Comparison of ENCODE assay signal across 8 cellular contexts in the genomic region with DNA sequence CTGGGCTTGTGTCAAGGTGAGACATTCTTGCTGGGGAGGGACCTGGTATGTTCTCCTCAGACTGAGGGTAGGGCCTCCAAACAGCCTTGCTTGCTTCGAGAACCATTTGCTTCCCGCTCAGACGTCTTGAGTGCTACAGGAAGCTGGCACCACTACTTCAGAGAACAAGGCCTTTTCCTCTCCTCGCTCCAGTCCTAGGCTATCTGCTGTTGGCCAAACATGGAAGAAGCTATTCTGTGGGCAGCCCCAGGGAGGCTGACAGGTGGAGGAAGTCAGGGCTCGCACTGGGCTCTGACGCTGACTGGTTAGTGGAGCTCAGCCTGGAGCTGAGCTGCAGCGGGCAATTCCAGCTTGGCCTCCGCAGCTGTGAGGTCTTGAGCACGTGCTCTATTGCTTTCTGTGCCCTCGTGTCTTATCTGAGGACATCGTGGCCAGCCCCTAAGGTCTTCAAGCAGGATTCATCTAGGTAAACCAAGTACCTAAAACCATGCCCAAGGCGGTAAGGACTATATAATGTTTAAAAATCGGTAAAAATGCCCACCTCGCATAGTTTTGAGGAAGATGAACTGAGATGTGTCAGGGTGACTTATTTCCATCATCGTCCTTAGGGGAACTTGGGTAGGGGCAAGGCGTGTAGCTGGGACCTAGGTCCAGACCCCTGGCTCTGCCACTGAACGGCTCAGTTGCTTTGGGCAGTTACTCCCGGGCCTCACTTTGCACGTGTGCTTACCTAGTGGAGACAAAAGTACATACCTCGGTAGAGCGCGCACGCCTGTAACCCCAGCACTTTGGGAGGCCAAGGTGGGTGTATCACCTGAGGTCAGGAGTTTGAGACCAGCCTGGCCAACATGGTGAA. TPM values are rescaled to one million over a fixed set of nuclear protein-coding genes. Genes with fewer than 3 reads are reported as not detected.
DNase-seq lines count a peak whose midpoint lies in the region; ATAC-seq, FAIRE-seq and TF ChIP-seq lines count a peak whose summit lies in the region.

No MANE protein-coding gene starts in this region.

- TF ChIP-seq EP300 in HepG2 (IDR thresholded peaks at IDR 0.05; ENCODE audit: low read depth in 2 of 2, low read length in 2 of 2), result no peak
- TF ChIP-seq EP300 in HepG2 (CRISPR knock-in tag; IDR thresholded peaks at IDR 0.05; ENCODE audit: borderline replicate concordance), result no peak

- peak in 1 of 2 experiments; percentile 76; a peak in 2 of 4 replicates for TF ChIP-seq POLR2A in HepG2 (IDR thresholded peaks at IDR 0.05; ENCODE audit: insufficient read depth in 1 of 2, low read depth in 2 of 2, low read length in 2 of 2)

- POLR2A ChIA-PET in CD8-positive, alpha-beta memory T cell (lab: Charles Lee), result interaction anchor here (0.5 to 2.8 kb wide), 6 partner anchors 46 to 151 kb away, joined by 3 to 12 read pairs (median 6); a partner anchor contains a TSS
- POLR2A ChIA-PET in activated CD8-positive, alpha-beta T cell treated with anti-CD3 and anti-CD28 coated beads for 36 hours (lab: Charles Lee), result interaction anchor here (0.6 to 9.6 kb wide), 24 partner anchors 9 to 334 kb away, joined by 3 to 264 read pairs (median 6); a partner anchor contains a TSS
- POLR2A ChIA-PET in HepG2 (lab: Yijun Ruan, JAX), result interaction anchor here (1.2 to 7.3 kb wide), 8 partner anchors 9 to 203 kb away, joined by 3 to 108 read pairs (median 4); a partner anchor contains a TSS

- H3K4me3 ChIP-seq in CD8-positive, alpha-beta memory T cell (ENCODE audit: low read length), result no peak overlapping the region
- H3K4me3 ChIP-seq in HepG2 (replicated peaks in 1 of 3; ENCODE audit: insufficient read depth in 1 of 3, low read depth in 2 of 3, low read length in 3 of 3), result no peak overlapping the region
- H3K4me3 ChIP-seq in WERI-Rb-1 (ENCODE audit: low read depth, low read length), result no peak overlapping the region

- no peak for FAIRE-seq in HepG2 (lab: Jason Lieb, UNC)

- no peak overlapping the region; the same call in 1 of the 2 replicates for H3K9ac ChIP-seq in HepG2 (ENCODE audit: insufficient read depth, low read depth, low read length)

- no peaks in the 10 kb centered on the region for H3K9me3 ChIP-seq in CD8-positive, alpha-beta memory T cell (ENCODE audit: low read length)
- H3K9me3 ChIP-seq in HepG2 (ENCODE audit: low read length) (no peaks in the 10 kb centered on the region), WERI-Rb-1 (ENCODE audit: severe bottlenecking) (no peaks in the 10 kb centered on the region)

- TF ChIP-seq CTCF in activated CD8-positive, alpha-beta T cell treated with anti-CD3 and anti-CD28 coated beads for 36 hours (IDR thresholded peaks at IDR 0.05), result no peak
- TF ChIP-seq CTCF in HepG2 (CRISPR knock-in tag; IDR thresholded peaks at IDR 0.05) (no peak), WERI-Rb-1 (IDR thresholded peaks at IDR 0.05; ENCODE audit: low read depth, low read length) (no peak)

- H3K36me3 Mint-ChIP-seq in CD8-positive, alpha-beta memory T cell, result peaks cover 5 to 79% (median 9%) of the 10 kb centered on the region in 3 donors
- H3K36me3 Mint-ChIP-seq in activated CD8-positive, alpha-beta T cell treated with anti-CD3 and anti-CD28 coated beads for 36 hours (ENCODE audit: low read depth), result peaks cover 43% of the 10 kb centered on the region

- 88% methylated on average over 18 of the region's 23 CpGs for WGBS in HepG2 (ENCODE audit: low lambda C conversion rate)

- H4K20me1 ChIP-seq in HepG2 (ENCODE audit: insufficient read depth, low read length), result peaks cover 41% of the 10 kb centered on the region

- H3K9me3 Mint-ChIP-seq in CD8-positive, alpha-beta memory T cell, result no peaks in the 10 kb centered on the region
- no peaks in the 10 kb centered on the region for H3K9me3 Mint-ChIP-seq in activated CD8-positive, alpha-beta T cell treated with anti-CD3 and anti-CD28 coated beads for 36 hours

- in situ Hi-C loops in HepG2 (cut with HindIII; ENCODE audit: extremely low pct_ligation_motif_present, low pct_unique_long_range_greater_than_20kb), result loop anchor here (10.0 kb wide), 1 partner anchor 114 kb away; no protein-coding TSS in a partner anchor

- no peak overlapping the region for H2AFZ ChIP-seq in HepG2 (ENCODE audit: low read length)

- DNase-seq in CD8-positive, alpha-beta memory T cell, result no peak
- DNase-seq in HK-2 (ENCODE audit: unreplicated experiment) (peak; percentile 75), HepG2 (ENCODE audit: low spot score) (peak; percentile 6), WERI-Rb-1 (no peak), AG08395 (ENCODE audit: low spot score) (no peak)
- DNase-seq in activated CD8-positive, alpha-beta T cell treated with anti-CD3 and anti-CD28 coated beads for 36 hours, result peak; percentile 45
- DNase-seq in activated CD4-positive, CD25-positive, alpha-beta regulatory T cell (lab: John Stamatoyannopoulos, UW), result no peak

- no peak for ATAC-seq in activated CD8-positive, alpha-beta T cell treated with anti-CD3 and anti-CD28 coated beads for 36 hours
- ATAC-seq in HepG2 (peak; percentile 0; the same call in 2 of the 3 replicates), GM21619 (IDR thresholded peaks at IDR 0.05; ENCODE audit: unreplicated experiment) (no peak)

- H3K27me3 Mint-ChIP-seq in CD8-positive, alpha-beta memory T cell, result peaks cover 0 to 5% of the 10 kb centered on the region in 2 donors
- no peaks in the 10 kb centered on the region for H3K27me3 Mint-ChIP-seq in activated CD8-positive, alpha-beta T cell treated with anti-CD3 and anti-CD28 coated beads for 36 hours

- no peaks in the 10 kb centered on the region for H3K27me3 ChIP-seq in CD8-positive, alpha-beta memory T cell (ENCODE audit: insufficient read depth, low read length, poor library complexity, severe bottlenecking)
- H3K27me3 ChIP-seq in HepG2 (ENCODE audit: control insufficient read depth in 1 of 2, insufficient read depth in 2 of 2, low read length in 2 of 2), result no peaks in the 10 kb centered on the region; a peak in 1 of 5 replicates
- no peaks in the 10 kb centered on the region for H3K27me3 ChIP-seq in WERI-Rb-1 (ENCODE audit: insufficient read depth, low read depth, severe bottlenecking)

- H3K4me2 ChIP-seq in HepG2 (ENCODE audit: low read depth, low read length), result no peak overlapping the region

- peaks cover 47 to 55% (median 51%) of the 10 kb centered on the region in 3 donors for H3K4me1 Mint-ChIP-seq in CD8-positive, alpha-beta memory T cell
- peaks cover 41% of the 10 kb centered on the region for H3K4me1 Mint-ChIP-seq in activated CD8-positive, alpha-beta T cell treated with anti-CD3 and anti-CD28 coated beads for 36 hours (ENCODE audit: low read depth)

- intact Hi-C loops in activated CD8-positive, alpha-beta T cell treated with anti-CD3 and anti-CD28 coated beads for 36 hours (cut with micrococcal nuclease), result loop anchor here (5.0 to 10.0 kb wide), 2 partner anchors 111 to 204 kb away; no protein-coding TSS in a partner anchor
- intact Hi-C loops in HepG2 (cut with micrococcal nuclease; ENCODE audit: unreplicated experiment), result loop anchor here (1.0 to 10.0 kb wide), 3 partner anchors 64 to 194 kb away; a partner anchor contains a TSS

- H3K27ac Mint-ChIP-seq in CD8-positive, alpha-beta memory T cell, result peak overlapping the region in 7 of 8 donors; percentile 53 to 99 (median 97)
- peak overlapping the region; percentile 99 for H3K27ac Mint-ChIP-seq in activated CD8-positive, alpha-beta T cell treated with anti-CD3 and anti-CD28 coated beads for 36 hours

- no peak overlapping the region for H3K27ac ChIP-seq in CD8-positive, alpha-beta memory T cell (ENCODE audit: low read depth, low read length)
- H3K27ac ChIP-seq in HepG2 (ENCODE audit: extremely low read length, insufficient read depth, low read length) (peak overlapping the region; percentile 49), WERI-Rb-1 (no peak overlapping the region)

- H3K4me3 Mint-ChIP-seq in CD8-positive, alpha-beta memory T cell, result peak overlapping the region in 1 of 7 donors; percentile 8
- H3K4me3 Mint-ChIP-seq in activated CD8-positive, alpha-beta T cell treated with anti-CD3 and anti-CD28 coated beads for 36 hours, result peak overlapping the region; percentile 93

- BruUV-seq in HepG2 (replicated peaks; lab: Mats Ljungman, UMichigan), result no TSS peak

- peaks cover 27% of the 10 kb centered on the region for H3K79me2 ChIP-seq in HepG2 (ENCODE audit: insufficient read depth, low read length)

- TF ChIP-seq RAD21 in HepG2 (CRISPR knock-in tag; IDR thresholded peaks at IDR 0.05), result no peak; the same call in none of the 2 replicates

- H3K36me3 ChIP-seq in CD8-positive, alpha-beta memory T cell (ENCODE audit: insufficient read depth, low read length), result peaks cover 31% of the 10 kb centered on the region
- peaks cover 0 to 34% of the 10 kb centered on the region in 2 experiments; a peak in 4 of 5 replicates for H3K36me3 ChIP-seq in HepG2 (replicated peaks in 1 of 2; ENCODE audit: control insufficient read depth in 1 of 2, insufficient read depth in 2 of 2, low read length in 2 of 2)
- H3K36me3 ChIP-seq in WERI-Rb-1, result peaks cover 79% of the 10 kb centered on the region

- peaks cover 67% of the 10 kb centered on the region for H3K4me1 ChIP-seq in CD8-positive, alpha-beta memory T cell (ENCODE audit: insufficient read depth, low read length)
- peaks cover 53% of the 10 kb centered on the region for H3K4me1 ChIP-seq in HepG2 (ENCODE audit: insufficient read depth, low read length)

- CTCF ChIA-PET in CD8-positive, alpha-beta memory T cell (lab: Charles Lee), result interaction anchor here (0.7 to 5.6 kb wide), 30 partner anchors 8 to 411 kb away, joined by 3 to 107 read pairs (median 8); a partner anchor contains a TSS
- CTCF ChIA-PET in activated CD8-positive, alpha-beta T cell treated with anti-CD3 and anti-CD28 coated beads for 36 hours (lab: Charles Lee), result interaction anchor here (0.6 to 6.1 kb wide), 28 partner anchors 8 to 216 kb away, joined by 3 to 68 read pairs (median 4); a partner anchor contains a TSS
- CTCF ChIA-PET in HepG2 (lab: Yijun Ruan, JAX; ENCODE audit: low intra/inter-chr PET ratio, low total read pairs), result interaction anchor here (0.6 to 1.0 kb wide), 2 partner anchors 16 to 109 kb away, joined by 3 to 4 read pairs; no protein-coding TSS in a partner anchor

RNA-seq across cellular contexts. Expression of a gene that starts 4.3 kb away (rescaled TPM):
- 1,000 to 10,000 TPM; 7,182 to 7,238 TPM for total RNA-seq in CD8-positive, alpha-beta memory T cell
- polyA plus RNA-seq in CD8-positive, alpha-beta memory T cell, result 1,770 TPM
- total RNA-seq in activated CD8-positive, alpha-beta T cell treated with anti-CD3 and anti-CD28 coated beads for 36 hours, result 1,000 to 10,000 TPM; 9,109 to 9,234 TPM
- total RNA-seq in HepG2 (2016; rRNA removed; fragmentation: Illumina TruSeq; extraction: Trizol), result 3,038 and 4,052 TPM in 2 replicates
- total RNA-seq in HepG2 (2016; cell fraction: cytosol; rRNA removed; fragmentation: Illumina TruSeq; extraction: Trizol; ENCODE audit: low read depth), result 4,250 and 4,349 TPM in 2 replicates
- 3,016 and 4,088 TPM in 2 replicates for total RNA-seq in HepG2 (2016; cell fraction: insoluble cytoplasmic fraction; rRNA removed; fragmentation: Illumina TruSeq; extraction: Trizol)
- total RNA-seq in HepG2 (2016; cell fraction: membrane; rRNA removed; fragmentation: Illumina TruSeq; extraction: Trizol), result 3,384 and 3,615 TPM in 2 replicates
- 1,080 and 1,144 TPM in 2 replicates for total RNA-seq in HepG2 (2016; cell fraction: nucleus; rRNA removed; fragmentation: Illumina TruSeq; extraction: Trizol)
- 12,395 and 12,722 TPM in 2 replicates for polyA plus RNA-seq in HepG2 (2011; rRNA removed)
- 13,143 and 20,886 TPM in 2 replicates for polyA plus RNA-seq in HepG2 (2011; cell fraction: cytosol; rRNA removed)
- 4,563 and 5,385 TPM in 2 replicates for polyA plus RNA-seq in HepG2 (2011; cell fraction: nucleus; rRNA removed)
- polyA plus RNA-seq in HepG2 (2012), result 4,491 and 5,608 TPM in 2 replicates
- polyA plus RNA-seq in HepG2 (2016; cell fraction: cytosol; fragmentation: Illumina TruSeq; extraction: Trizol; ENCODE audit: low read depth), result 5,853 and 5,973 TPM in 2 replicates
- polyA plus RNA-seq in HepG2 (2016; cell fraction: insoluble cytoplasmic fraction; fragmentation: Illumina TruSeq; extraction: Trizol; ENCODE audit: low read depth), result 5,263 and 5,331 TPM in 2 replicates
- polyA plus RNA-seq in HepG2 (2016; cell fraction: membrane; fragmentation: Illumina TruSeq; extraction: Trizol; ENCODE audit: low read depth), result 4,187 and 4,205 TPM in 2 replicates
- 2,003 and 2,068 TPM in 2 replicates for polyA plus RNA-seq in HepG2 (2016; cell fraction: nucleus; fragmentation: Illumina TruSeq; extraction: Trizol; ENCODE audit: insufficient read depth, low read depth)
- 14,131 and 14,841 TPM in 2 replicates for polyA minus RNA-seq in HepG2 (2011; rRNA and poly(A)+ RNA removed; ENCODE audit: low replicate concordance)
- 5,645 and 5,680 TPM in 2 replicates for polyA minus RNA-seq in HepG2 (2011; cell fraction: cytosol; rRNA and poly(A)+ RNA removed)
- 1,044 and 1,523 TPM in 2 replicates for polyA minus RNA-seq in HepG2 (2011; cell fraction: nucleus; rRNA and poly(A)+ RNA removed)

RNA-seq across cellular contexts. Expression of a gene that starts 17.2 kb away (rescaled TPM):
- total RNA-seq in CD8-positive, alpha-beta memory T cell, result 10 to 100 TPM; 14.2 to 15.1 TPM
- polyA plus RNA-seq in CD8-positive, alpha-beta memory T cell, result 12.2 TPM
- 1 to 10 TPM; 7.8 to 8.5 TPM for total RNA-seq in activated CD8-positive, alpha-beta T cell treated with anti-CD3 and anti-CD28 coated beads for 36 hours
- 7.0 and 12.8 TPM in 2 replicates for total RNA-seq in HepG2 (2016; rRNA removed; fragmentation: Illumina TruSeq; extraction: Trizol)
- 2.3 and 2.6 TPM in 2 replicates for total RNA-seq in HepG2 (2016; cell fraction: cytosol; rRNA removed; fragmentation: Illumina TruSeq; extraction: Trizol; ENCODE audit: low read depth)
- 6.1 and 12.5 TPM in 2 replicates for total RNA-seq in HepG2 (2016; cell fraction: insoluble cytoplasmic fraction; rRNA removed; fragmentation: Illumina TruSeq; extraction: Trizol)
- total RNA-seq in HepG2 (2016; cell fraction: membrane; rRNA removed; fragmentation: Illumina TruSeq; extraction: Trizol), result 4.1 and 5.9 TPM in 2 replicates
- total RNA-seq in HepG2 (2016; cell fraction: nucleus; rRNA removed; fragmentation: Illumina TruSeq; extraction: Trizol), result 13.7 and 16.1 TPM in 2 replicates
- polyA plus RNA-seq in HepG2 (2011; rRNA removed), result 14.6 and 18.3 TPM in 2 replicates
- 7.8 and 9.6 TPM in 2 replicates for polyA plus RNA-seq in HepG2 (2011; cell fraction: cytosol; rRNA removed)
- polyA plus RNA-seq in HepG2 (2011; cell fraction: nucleus; rRNA removed), result 132 TPM in 2 replicates
- polyA plus RNA-seq in HepG2 (2012), result 8.0 and 11.7 TPM in 2 replicates
- 1.9 TPM in 2 replicates for polyA plus RNA-seq in HepG2 (2016; cell fraction: cytosol; fragmentation: Illumina TruSeq; extraction: Trizol; ENCODE audit: low read depth)
- polyA plus RNA-seq in HepG2 (2016; cell fraction: insoluble cytoplasmic fraction; fragmentation: Illumina TruSeq; extraction: Trizol; ENCODE audit: low read depth), result 6.6 and 8.2 TPM in 2 replicates
- 3.2 and 3.5 TPM in 2 replicates for polyA plus RNA-seq in HepG2 (2016; cell fraction: membrane; fragmentation: Illumina TruSeq; extraction: Trizol; ENCODE audit: low read depth)
- polyA plus RNA-seq in HepG2 (2016; cell fraction: nucleus; fragmentation: Illumina TruSeq; extraction: Trizol; ENCODE audit: insufficient read depth, low read depth), result 54.2 and 55.8 TPM in 2 replicates
- 0.61 and 11.8 TPM in 2 replicates for polyA minus RNA-seq in HepG2 (2011; rRNA and poly(A)+ RNA removed; ENCODE audit: low replicate concordance)
- polyA minus RNA-seq in HepG2 (2011; cell fraction: cytosol; rRNA and poly(A)+ RNA removed), result 2.9 and 3.4 TPM in 2 replicates
- 12.5 and 14.4 TPM in 2 replicates for polyA minus RNA-seq in HepG2 (2011; cell fraction: nucleus; rRNA and poly(A)+ RNA removed)

RNA-seq across cellular contexts. Expression of a gene that starts 29.4 kb away (rescaled TPM):
- total RNA-seq in CD8-positive, alpha-beta memory T cell, result 100 to 1,000 TPM; 170 to 172 TPM
- polyA plus RNA-seq in CD8-positive, alpha-beta memory T cell, result 34.0 TPM
- 10 to 100 TPM; 87.9 to 89.4 TPM for total RNA-seq in activated CD8-positive, alpha-beta T cell treated with anti-CD3 and anti-CD28 coated beads for 36 hours
- 50.0 and 56.7 TPM in 2 replicates for total RNA-seq in HepG2 (2016; rRNA removed; fragmentation: Illumina TruSeq; extraction: Trizol)
- 12.9 and 15.9 TPM in 2 replicates for total RNA-seq in HepG2 (2016; cell fraction: cytosol; rRNA removed; fragmentation: Illumina TruSeq; extraction: Trizol; ENCODE audit: low read depth)
- 47.8 and 60.1 TPM in 2 replicates for total RNA-seq in HepG2 (2016; cell fraction: insoluble cytoplasmic fraction; rRNA removed; fragmentation: Illumina TruSeq; extraction: Trizol)
- 14.5 and 16.3 TPM in 2 replicates for total RNA-seq in HepG2 (2016; cell fraction: membrane; rRNA removed; fragmentation: Illumina TruSeq; extraction: Trizol)
- total RNA-seq in HepG2 (2016; cell fraction: nucleus; rRNA removed; fragmentation: Illumina TruSeq; extraction: Trizol), result 58.7 and 75.9 TPM in 2 replicates
- 47.3 and 52.9 TPM in 2 replicates for polyA plus RNA-seq in HepG2 (2011; rRNA removed)
- polyA plus RNA-seq in HepG2 (2011; cell fraction: cytosol; rRNA removed), result 23.1 and 25.0 TPM in 2 replicates
- 189 and 191 TPM in 2 replicates for polyA plus RNA-seq in HepG2 (2011; cell fraction: nucleus; rRNA removed)
- 39.3 and 51.1 TPM in 2 replicates for polyA plus RNA-seq in HepG2 (2012)
- polyA plus RNA-seq in HepG2 (2016; cell fraction: cytosol; fragmentation: Illumina TruSeq; extraction: Trizol; ENCODE audit: low read depth), result 5.0 and 5.2 TPM in 2 replicates
- 58.8 and 61.3 TPM in 2 replicates for polyA plus RNA-seq in HepG2 (2016; cell fraction: insoluble cytoplasmic fraction; fragmentation: Illumina TruSeq; extraction: Trizol; ENCODE audit: low read depth)
- polyA plus RNA-seq in HepG2 (2016; cell fraction: membrane; fragmentation: Illumina TruSeq; extraction: Trizol; ENCODE audit: low read depth), result 8.6 and 9.0 TPM in 2 replicates
- polyA plus RNA-seq in HepG2 (2016; cell fraction: nucleus; fragmentation: Illumina TruSeq; extraction: Trizol; ENCODE audit: insufficient read depth, low read depth), result 230 and 250 TPM in 2 replicates
- 70.3 and 126 TPM in 2 replicates for polyA minus RNA-seq in HepG2 (2011; rRNA and poly(A)+ RNA removed; ENCODE audit: low replicate concordance)
- 17.4 and 20.0 TPM in 2 replicates for polyA minus RNA-seq in HepG2 (2011; cell fraction: cytosol; rRNA and poly(A)+ RNA removed)
- 63.5 and 67.9 TPM in 2 replicates for polyA minus RNA-seq in HepG2 (2011; cell fraction: nucleus; rRNA and poly(A)+ RNA removed)

RNA-seq across cellular contexts. Expression of a gene that starts 44.7 kb away (rescaled TPM):
- 10 to 100 TPM; 96.5 to 97.5 TPM for total RNA-seq in CD8-positive, alpha-beta memory T cell
- polyA plus RNA-seq in CD8-positive, alpha-beta memory T cell, result 29.8 TPM
- 100 to 1,000 TPM; 195 to 196 TPM for total RNA-seq in activated CD8-positive, alpha-beta T cell treated with anti-CD3 and anti-CD28 coated beads for 36 hours
- 65.6 and 100 TPM in 2 replicates for total RNA-seq in HepG2 (2016; rRNA removed; fragmentation: Illumina TruSeq; extraction: Trizol)
- 7.2 and 7.6 TPM in 2 replicates for total RNA-seq in HepG2 (2016; cell fraction: cytosol; rRNA removed; fragmentation: Illumina TruSeq; extraction: Trizol; ENCODE audit: low read depth)
- total RNA-seq in HepG2 (2016; cell fraction: insoluble cytoplasmic fraction; rRNA removed; fragmentation: Illumina TruSeq; extraction: Trizol), result 68.5 and 86.5 TPM in 2 replicates
- 25.1 and 25.2 TPM in 2 replicates for total RNA-seq in HepG2 (2016; cell fraction: membrane; rRNA removed; fragmentation: Illumina TruSeq; extraction: Trizol)
- 57.8 and 60.8 TPM in 2 replicates for total RNA-seq in HepG2 (2016; cell fraction: nucleus; rRNA removed; fragmentation: Illumina TruSeq; extraction: Trizol)
- polyA plus RNA-seq in HepG2 (2011; rRNA removed), result 42.8 and 51.1 TPM in 2 replicates
- 32.2 and 41.0 TPM in 2 replicates for polyA plus RNA-seq in HepG2 (2011; cell fraction: cytosol; rRNA removed)
- polyA plus RNA-seq in HepG2 (2011; cell fraction: nucleus; rRNA removed), result 46.7 and 50.4 TPM in 2 replicates
- 31.0 and 53.6 TPM in 2 replicates for polyA plus RNA-seq in HepG2 (2012)
- 3.4 and 4.5 TPM in 2 replicates for polyA plus RNA-seq in HepG2 (2016; cell fraction: cytosol; fragmentation: Illumina TruSeq; extraction: Trizol; ENCODE audit: low read depth)
- 56.7 and 71.7 TPM in 2 replicates for polyA plus RNA-seq in HepG2 (2016; cell fraction: insoluble cytoplasmic fraction; fragmentation: Illumina TruSeq; extraction: Trizol; ENCODE audit: low read depth)
- polyA plus RNA-seq in HepG2 (2016; cell fraction: membrane; fragmentation: Illumina TruSeq; extraction: Trizol; ENCODE audit: low read depth), result 12.3 and 13.7 TPM in 2 replicates
- 73.7 and 78.3 TPM in 2 replicates for polyA plus RNA-seq in HepG2 (2016; cell fraction: nucleus; fragmentation: Illumina TruSeq; extraction: Trizol; ENCODE audit: insufficient read depth, low read depth)
- 92.8 and 252 TPM in 2 replicates for polyA minus RNA-seq in HepG2 (2011; rRNA and poly(A)+ RNA removed; ENCODE audit: low replicate concordance)
- polyA minus RNA-seq in HepG2 (2011; cell fraction: cytosol; rRNA and poly(A)+ RNA removed), result 51.6 and 71.6 TPM in 2 replicates
- polyA minus RNA-seq in HepG2 (2011; cell fraction: nucleus; rRNA and poly(A)+ RNA removed), result 62.8 and 68.9 TPM in 2 replicates

RNA-seq across cellular contexts. Expression of a gene that starts 45.6 kb away (rescaled TPM):
- 100 to 1,000 TPM; 317 to 327 TPM for total RNA-seq in CD8-positive, alpha-beta memory T cell
- polyA plus RNA-seq in CD8-positive, alpha-beta memory T cell, result 222 TPM
- total RNA-seq in activated CD8-positive, alpha-beta T cell treated with anti-CD3 and anti-CD28 coated beads for 36 hours, result 100 to 1,000 TPM; 230 to 254 TPM
- 278 and 343 TPM in 2 replicates for total RNA-seq in HepG2 (2016; rRNA removed; fragmentation: Illumina TruSeq; extraction: Trizol)
- total RNA-seq in HepG2 (2016; cell fraction: cytosol; rRNA removed; fragmentation: Illumina TruSeq; extraction: Trizol; ENCODE audit: low read depth), result 189 and 218 TPM in 2 replicates
- 286 and 361 TPM in 2 replicates for total RNA-seq in HepG2 (2016; cell fraction: insoluble cytoplasmic fraction; rRNA removed; fragmentation: Illumina TruSeq; extraction: Trizol)
- total RNA-seq in HepG2 (2016; cell fraction: membrane; rRNA removed; fragmentation: Illumina TruSeq; extraction: Trizol), result 199 and 207 TPM in 2 replicates
- total RNA-seq in HepG2 (2016; cell fraction: nucleus; rRNA removed; fragmentation: Illumina TruSeq; extraction: Trizol), result 80.6 and 104 TPM in 2 replicates
- polyA plus RNA-seq in HepG2 (2011; rRNA removed), result 52.5 and 64.8 TPM in 2 replicates
- 82.5 and 89.0 TPM in 2 replicates for polyA plus RNA-seq in HepG2 (2011; cell fraction: cytosol; rRNA removed)
- polyA plus RNA-seq in HepG2 (2011; cell fraction: nucleus; rRNA removed), result 20.2 and 20.8 TPM in 2 replicates
- polyA plus RNA-seq in HepG2 (2012), result 128 and 181 TPM in 2 replicates
- 188 and 220 TPM in 2 replicates for polyA plus RNA-seq in HepG2 (2016; cell fraction: cytosol; fragmentation: Illumina TruSeq; extraction: Trizol; ENCODE audit: low read depth)
- 342 and 349 TPM in 2 replicates for polyA plus RNA-seq in HepG2 (2016; cell fraction: insoluble cytoplasmic fraction; fragmentation: Illumina TruSeq; extraction: Trizol; ENCODE audit: low read depth)
- polyA plus RNA-seq in HepG2 (2016; cell fraction: membrane; fragmentation: Illumina TruSeq; extraction: Trizol; ENCODE audit: low read depth), result 177 and 178 TPM in 2 replicates
- 114 and 136 TPM in 2 replicates for polyA plus RNA-seq in HepG2 (2016; cell fraction: nucleus; fragmentation: Illumina TruSeq; extraction: Trizol; ENCODE audit: insufficient read depth, low read depth)
- polyA minus RNA-seq in HepG2 (2011; rRNA and poly(A)+ RNA removed; ENCODE audit: low replicate concordance), result 25.3 and 67.0 TPM in 2 replicates
- 12.4 and 18.6 TPM in 2 replicates for polyA minus RNA-seq in HepG2 (2011; cell fraction: cytosol; rRNA and poly(A)+ RNA removed)
- polyA minus RNA-seq in HepG2 (2011; cell fraction: nucleus; rRNA and poly(A)+ RNA removed), result 10.1 and 13.3 TPM in 2 replicates

Comparison
In these comparisons a context has a peak if more than half of its experiments do, and no peak if none do; other contexts are left out.
1. DNase-seq: peak in HK-2 (single experiment), activated CD8-positive, alpha-beta T cell treated with anti-CD3 and anti-CD28 coated beads for 36 hours (single experiment) and HepG2 (single experiment); none in CD8-positive, alpha-beta memory T cell (0 of 5), WERI-Rb-1 (single experiment), activated CD4-positive, CD25-positive, alpha-beta regulatory T cell (0 of 4) and AG08395 (single experiment).